Comparison of ENCODE assay signal across 15 cellular contexts in the genomic region with DNA sequence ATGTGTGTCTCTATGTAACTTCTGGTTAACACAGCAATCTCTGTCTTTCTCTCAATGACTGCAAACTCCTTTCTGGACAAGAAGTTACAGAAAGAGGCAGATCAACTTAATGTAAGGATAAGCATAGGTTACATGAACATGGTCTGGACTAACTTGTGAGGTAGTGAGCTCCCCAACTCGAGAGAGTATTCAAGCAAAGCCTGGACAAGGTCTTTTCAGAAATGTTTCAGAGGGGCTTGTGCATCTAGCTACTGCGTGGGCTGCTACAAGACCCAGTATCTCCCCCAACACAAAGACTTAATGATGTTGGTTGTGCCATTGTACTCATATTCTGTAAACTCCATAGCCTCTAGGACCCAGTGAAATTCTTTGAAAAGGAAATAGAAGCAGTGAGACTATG.
"Had no signal": no experiment of that assay in that cellular context is flagged by ENCODE, and none has a peak within 500 bp of the region (broad histone marks: within the 10 kb centered on the region; RNA-seq: fewer than 3 reads in every experiment).

No MANE protein-coding gene starts in this region.

- H3K9me3 ChIP-seq: esophagus muscularis mucosa, gastrocnemius medialis, heart right ventricle, pancreas, tibial artery, upper lobe of right lung had no signal

- ATAC-seq: effector memory CD8-positive, alpha-beta T cell; gastrocnemius medialis; pancreas; upper lobe of right lung had no signal

- H3K4me1 ChIP-seq: gastrocnemius medialis, upper lobe of right lung had no signal

- DNase-seq: effector memory CD8-positive, alpha-beta T cell; gastrocnemius medialis; heart right ventricle; kidney glomerular epithelial cell; mesendoderm; naive B cell; occipital lobe; right cardiac atrium; stimulated activated CD4-positive, alpha-beta T cell treated with anti-CD3 and anti-CD28 coated beads, Interleukin-12 subunit alpha, Interleukin-12 subunit beta, amount 100 ng/mL, for 4 hours; stimulated activated naive CD4-positive, alpha-beta T cell treated with Interleukin-2 at 50 U/mL for 16 hours; tibial artery; upper lobe of right lung had no signal

- H3K36me3 ChIP-seq: pancreas had no signal

- H3K4me3 ChIP-seq: esophagus muscularis mucosa, gastrocnemius medialis, heart right ventricle, pancreas, tibial artery, upper lobe of right lung had no signal

- H3K27me3 ChIP-seq: esophagus muscularis mucosa, gastrocnemius medialis, heart right ventricle, pancreas, tibial artery, upper lobe of right lung had no signal

- H3K27ac ChIP-seq: epithelial cell of prostate, esophagus muscularis mucosa, gastrocnemius medialis, pancreas, tibial artery, upper lobe of right lung had no signal
